In genomic region chr5:53487436-53487835, GRCh38 we compare ENCODE assay signal across 24 cellular contexts. TPM values are rescaled to one million over a fixed set of nuclear protein-coding genes. Genes with fewer than 3 reads are reported as not detected.
"Had no signal": no experiment of that assay in that cellular context is flagged by ENCODE, and none has a peak within 500 bp of the region (broad histone marks: within the 10 kb centered on the region; RNA-seq: fewer than 3 reads in every experiment).

No MANE protein-coding gene starts in this region.

- H3K27me3 ChIP-seq: brain microvascular endothelial cell, cardiac muscle cell had no signal

- ATAC-seq: activated CD4-positive, alpha-beta T cell treated with anti-CD3 and anti-CD28 coated beads for 36 hours; activated T-helper 17 cell treated with anti-CD3 and anti-CD28 coated beads, Interleukin-2, amount 50 U/mL, for 72 hours had no signal

- H3K36me3 ChIP-seq: brain microvascular endothelial cell, cardiac muscle cell, WERI-Rb-1 had no signal

- H3K27ac ChIP-seq: brain microvascular endothelial cell, cardiac muscle cell, WERI-Rb-1 had no signal

- H3K4me3 ChIP-seq: cardiac muscle cell had no signal

- DNase-seq: activated CD4-positive, alpha-beta memory T cell treated with anti-CD3 and anti-CD28 coated beads, Interleukin-2, amount 10 ng/mL, durations not matched to agents 7 days and 5 days; activated CD4-positive, alpha-beta T cell treated with anti-CD3 and anti-CD28 coated beads for 36 hours; activated CD4-positive, alpha-beta T cell treated with anti-CD3 and anti-CD28 coated beads, Interleukin-2, amount 50 U/mL, for 1 hour; activated gamma-delta T cell; activated naive CD4-positive, alpha-beta T cell treated with anti-CD3 and anti-CD28 coated beads for 36 hours; activated T-cell treated with anti-CD3 and anti-CD28 coated beads for 4 hours; activated T-cell treated with anti-CD3 and anti-CD28 coated beads, Interleukin-2, amount 50 U/mL, for 48 hours; amygdala; brain microvascular endothelial cell; KG1; NCI-H1092; NCI-H1417; NCI-H1930; NCI-H345; NCI-H510A treated with DMSO at 0.1 percent for 48 hours; NCI-H69; NK-92 treated with Interleukin-12 subunit alpha and Interleukin-12 subunit beta, amount 100 ng/mL, for 24 hours; SIG-M5; T-helper 1 cell; WERI-Rb-1 had no signal

RNA-seq across cellular contexts. Expression of gene FST, which starts 7.0 kb away (rescaled TPM):
- total RNA-seq: activated CD4-positive, alpha-beta memory T cell treated with anti-CD3 and anti-CD28 coated beads, Interleukin-2, amount 10 ng/mL, durations not matched to agents 7 days and 5 days; activated CD8-positive, alpha-beta memory T cell treated with anti-CD3 and anti-CD28 coated beads for 36 hours; activated T-helper 17 cell treated with anti-CD3 and anti-CD28 coated beads, Interleukin-2, amount 50 U/mL, for 72 hours; T-helper 2 cell treated with Interferon-gamma antibody and Interleukin-4, amounts not matched to agents 100 ng/mL and 5 ng/mL, for 36 hours had no signal
